Comparison of ENCODE assay signal across 27 cellular contexts in the genomic region with DNA sequence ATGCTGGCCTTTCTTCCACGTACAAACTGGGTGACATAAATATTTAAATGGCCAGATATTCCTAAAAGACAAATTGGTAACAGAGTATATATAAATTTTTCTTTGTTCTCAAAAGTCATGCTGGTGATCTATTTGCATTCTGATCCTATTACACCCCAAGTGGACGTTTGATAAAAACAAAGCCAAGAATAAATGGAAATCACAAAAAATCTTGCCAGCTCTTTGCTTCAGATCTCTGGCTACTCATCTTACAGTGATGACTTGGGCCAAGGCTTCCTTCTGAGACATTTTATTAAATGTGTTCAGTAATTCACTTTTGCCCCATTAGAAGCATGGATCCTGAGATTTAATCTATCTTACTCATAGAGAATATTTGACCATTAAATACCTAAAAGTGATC.
A peak's percentile ranks its signal among the peaks of the same experiment; 100 is the strongest.
DNase-seq lines count a peak whose midpoint lies in the region; ATAC-seq, FAIRE-seq and TF ChIP-seq lines count a peak whose summit lies in the region.
"Had no signal": no experiment of that assay in that cellular context is flagged by ENCODE, and none has a peak within 500 bp of the region (broad histone marks: within the 10 kb centered on the region; RNA-seq: fewer than 3 reads in every experiment).

No MANE protein-coding gene starts in this region.

- H2AFZ ChIP-seq in HepG2 (ENCODE audit: low read length) (no peak overlapping the region), parathyroid adenoma (peak overlapping the region; percentile 58)

- in situ Hi-C loops in HepG2 (cut with HindIII; ENCODE audit: extremely low pct_ligation_motif_present, low pct_unique_long_range_greater_than_20kb), result no loop called here

- ATAC-seq in HepG2 (no peak), right lobe of liver (no peak)
- ATAC-seq: activated T-helper 17 cell treated with anti-CD3 and anti-CD28 coated beads, Interleukin-2, amount 50 U/mL, for 72 hours; effector memory CD8-positive, alpha-beta T cell had no signal

- TSS peak; percentile 72 for BruUV-seq in HepG2 (replicated peaks; lab: Mats Ljungman, UMichigan)

- H3K4me1 ChIP-seq in HepG2 (ENCODE audit: insufficient read depth, low read length) (peaks cover 78% of the 10 kb centered on the region), right lobe of liver (peaks cover 0 to 35% (median 7%) of the 10 kb centered on the region in 4 donors), parathyroid adenoma (peaks cover 31% of the 10 kb centered on the region)
- H3K4me1 ChIP-seq: prostate gland had no signal

- TF ChIP-seq EP300 in HepG2 (IDR thresholded peaks at IDR 0.05; ENCODE audit: low read depth in 2 of 2, low read length in 2 of 2) (no peak), HepG2 (CRISPR knock-in tag; IDR thresholded peaks at IDR 0.05; ENCODE audit: borderline replicate concordance) (no peak)

- H3K27me3 ChIP-seq in HepG2 (ENCODE audit: control insufficient read depth in 1 of 2, insufficient read depth in 2 of 2, low read length in 2 of 2) (no peaks in the 10 kb centered on the region), right lobe of liver (no peaks in the 10 kb centered on the region), parathyroid adenoma (ENCODE audit: control insufficient read depth, insufficient read depth, low read length) (no peaks in the 10 kb centered on the region), dorsolateral prefrontal cortex (no peaks in the 10 kb centered on the region)
- H3K27me3 ChIP-seq: sigmoid colon, upper lobe of right lung had no signal

- no peaks in the 10 kb centered on the region for H4K20me1 ChIP-seq in HepG2 (ENCODE audit: insufficient read depth, low read length)

- peak overlapping the region; percentile 62 for H3K4me2 ChIP-seq in HepG2 (ENCODE audit: low read depth, low read length)
- no peak overlapping the region for H3K4me2 ChIP-seq in parathyroid adenoma (ENCODE audit: low read length)

- H3K4me3 ChIP-seq in HepG2 (replicated peaks in 1 of 3; ENCODE audit: insufficient read depth in 1 of 3, low read depth in 2 of 3, low read length in 3 of 3), result peak overlapping the region in 1 of 3 experiments; percentile 41; a peak in 1 of 6 replicates
- no peak overlapping the region for H3K4me3 ChIP-seq in right lobe of liver
- peak overlapping the region; percentile 15 for H3K4me3 ChIP-seq in parathyroid adenoma (ENCODE audit: low read depth, low read length)
- H3K4me3 ChIP-seq in dorsolateral prefrontal cortex, result no peak overlapping the region
- H3K4me3 ChIP-seq: prostate gland, sigmoid colon, SJCRH30, upper lobe of right lung had no signal

- CTCF ChIA-PET in HepG2 (lab: Yijun Ruan, JAX; ENCODE audit: low intra/inter-chr PET ratio, low total read pairs), result no interaction called here

- intact Hi-C loops in HepG2 (cut with micrococcal nuclease; ENCODE audit: unreplicated experiment), result loop anchor here (2.0 to 5.0 kb wide), 5 partner anchors 46 to 524 kb away; no protein-coding TSS in a partner anchor
- intact Hi-C loops in right lobe of liver (cut with DNase I), result no loop called here
- intact Hi-C loops in dorsolateral prefrontal cortex (cut with DNase I), result no loop called here

- no peaks in the 10 kb centered on the region for H3K36me3 ChIP-seq in HepG2 (replicated peaks in 1 of 2; ENCODE audit: control insufficient read depth in 1 of 2, insufficient read depth in 2 of 2, low read length in 2 of 2)
- no peaks in the 10 kb centered on the region for H3K36me3 ChIP-seq in right lobe of liver
- H3K36me3 ChIP-seq in parathyroid adenoma (ENCODE audit: control insufficient read depth, insufficient read depth, low read length), result no peaks in the 10 kb centered on the region
- H3K36me3 ChIP-seq: prostate gland, sigmoid colon, SJCRH30, upper lobe of right lung had no signal

- 0 out of 2 replicates have a peak, but pooled peaks cover 4% of the 10 kb centered on the region for H3K9me3 ChIP-seq in HepG2 (ENCODE audit: low read length)
- H3K9me3 ChIP-seq in right lobe of liver, result no peaks in the 10 kb centered on the region
- no peaks in the 10 kb centered on the region for H3K9me3 ChIP-seq in parathyroid adenoma (ENCODE audit: control insufficient read depth, low read length)
- H3K9me3 ChIP-seq: prostate gland, sigmoid colon, SJCRH30, upper lobe of right lung had no signal

- no peak for FAIRE-seq in HepG2 (lab: Jason Lieb, UNC)
- FAIRE-seq: bronchial epithelial cell, colon, RCC 7860 had no signal

- no peaks in the 10 kb centered on the region for H3K79me2 ChIP-seq in HepG2 (ENCODE audit: insufficient read depth, low read length)
- no peaks in the 10 kb centered on the region for H3K79me2 ChIP-seq in parathyroid adenoma

- DNase-seq in HepG2 (ENCODE audit: low spot score) (no peak), right lobe of liver (no peak), fibroblast of peridontal ligament (ENCODE audit: extremely low read depth) (peak; percentile 3), NCI-H2171 (lab: John Stamatoyannopoulos, UW) (no peak), dorsolateral prefrontal cortex (no peak), SIG-M5 (lab: John Stamatoyannopoulos, UW) (no peak), H4 (ENCODE audit: low spot score) (no peak)
- DNase-seq: 8988T; activated CD4-positive, alpha-beta T cell treated with anti-CD3 and anti-CD28 coated beads for 36 hours; amygdala; DMS79 treated with DMSO at 0.1 percent for 48 hours; effector memory CD8-positive, alpha-beta T cell; GDM1; NCI-H1436; NCI-H2081; sigmoid colon; SJCRH30; stimulated activated CD4-positive, alpha-beta T cell treated with anti-CD3 and anti-CD28 coated beads, Interleukin-4, amount 100 ng/mL, for 24 hours; SW 1271; T-helper 9 cell; upper lobe of right lung had no signal

- POLR2A ChIA-PET in HepG2 (lab: Yijun Ruan, JAX), result interaction anchor here (0.9 to 4.9 kb wide), 4 partner anchors 20 to 445 kb away, joined by 3 to 69 read pairs (median 14); a partner anchor contains a TSS

- no peak for TF ChIP-seq POLR2A in HepG2 (IDR thresholded peaks at IDR 0.05; ENCODE audit: insufficient read depth in 1 of 2, low read depth in 2 of 2, low read length in 2 of 2)
- no peak for TF ChIP-seq POLR2A in right lobe of liver (IDR thresholded peaks at IDR 0.05)

- TF ChIP-seq CTCF in HepG2 (CRISPR knock-in tag; IDR thresholded peaks at IDR 0.05) (no peak), right lobe of liver (IDR thresholded peaks at IDR 0.05) (no peak), parathyroid adenoma (IDR thresholded peaks at IDR 0.05) (no peak), dorsolateral prefrontal cortex (IDR thresholded peaks at IDR 0.05 in 54 of 56, conservative IDR thresholded peaks at IDR 0.05 in 2 of 56; ENCODE audit: low read depth in 1 of 56, partially characterized antibody in 56 of 56) (no peak)

- H3K27ac ChIP-seq in HepG2 (ENCODE audit: extremely low read length, insufficient read depth, low read length) (peak overlapping the region; percentile 92), right lobe of liver (peak overlapping the region in 1 of 3 donors; percentile 63), parathyroid adenoma (peak overlapping the region; percentile 89), dorsolateral prefrontal cortex (no peak overlapping the region)
- H3K27ac ChIP-seq: prostate gland, SJCRH30, upper lobe of right lung had no signal

- 3% methylated on average over 2 of the region's 2 CpGs for WGBS in HepG2 (ENCODE audit: low lambda C conversion rate)
- WGBS in right lobe of liver (ENCODE audit: insufficient coverage, low coverage, low lambda C conversion rate, missing lambda C conversion rate), result 47% methylated on average over 2 of the region's 2 CpGs

- peak overlapping the region; percentile 57 for H3K9ac ChIP-seq in HepG2 (ENCODE audit: insufficient read depth, low read depth, low read length)
- H3K9ac ChIP-seq in parathyroid adenoma, result no peak overlapping the region

- no peak for TF ChIP-seq RAD21 in HepG2 (CRISPR knock-in tag; IDR thresholded peaks at IDR 0.05)

TF ChIP-seq in HepG2, 621 proteins besides CTCF, POLR2A, EP300 and RAD21 (continues in another document):
- no peak for TF ChIP-seq ZNF670 (CRISPR knock-in tag; IDR thresholded peaks at IDR 0.05; ENCODE audit: borderline replicate concordance)
- no peak for TF ChIP-seq ZFP36L2 (CRISPR knock-in tag; IDR thresholded peaks at IDR 0.05)
- TF ChIP-seq RBM39 (IDR thresholded peaks at IDR 0.05; ENCODE audit: low read depth, low read length, poor library complexity, severe bottlenecking), result no peak
- no peak for TF ChIP-seq ARHGAP35 (CRISPR knock-in tag; IDR thresholded peaks at IDR 0.05; ENCODE audit: borderline replicate concordance)
- TF ChIP-seq DR1 (CRISPR knock-in tag; IDR thresholded peaks at IDR 0.05), result no peak
- TF ChIP-seq, protein P1, sequence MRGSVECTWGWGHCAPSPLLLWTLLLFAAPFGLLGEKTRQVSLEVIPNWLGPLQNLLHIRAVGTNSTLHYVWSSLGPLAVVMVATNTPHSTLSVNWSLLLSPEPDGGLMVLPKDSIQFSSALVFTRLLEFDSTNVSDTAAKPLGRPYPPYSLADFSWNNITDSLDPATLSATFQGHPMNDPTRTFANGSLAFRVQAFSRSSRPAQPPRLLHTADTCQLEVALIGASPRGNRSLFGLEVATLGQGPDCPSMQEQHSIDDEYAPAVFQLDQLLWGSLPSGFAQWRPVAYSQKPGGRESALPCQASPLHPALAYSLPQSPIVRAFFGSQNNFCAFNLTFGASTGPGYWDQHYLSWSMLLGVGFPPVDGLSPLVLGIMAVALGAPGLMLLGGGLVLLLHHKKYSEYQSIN (CRISPR knock-in tag; IDR thresholded peaks at IDR 0.05; ENCODE audit: borderline replicate concordance), result no peak
- TF ChIP-seq NFIB (CRISPR knock-in tag; IDR thresholded peaks at IDR 0.05; ENCODE audit: borderline replicate concordance), result no peak
- TF ChIP-seq ZNF337 (CRISPR knock-in tag; IDR thresholded peaks at IDR 0.05; ENCODE audit: borderline replicate concordance, low read depth), result no peak
- TF ChIP-seq, protein P2, sequence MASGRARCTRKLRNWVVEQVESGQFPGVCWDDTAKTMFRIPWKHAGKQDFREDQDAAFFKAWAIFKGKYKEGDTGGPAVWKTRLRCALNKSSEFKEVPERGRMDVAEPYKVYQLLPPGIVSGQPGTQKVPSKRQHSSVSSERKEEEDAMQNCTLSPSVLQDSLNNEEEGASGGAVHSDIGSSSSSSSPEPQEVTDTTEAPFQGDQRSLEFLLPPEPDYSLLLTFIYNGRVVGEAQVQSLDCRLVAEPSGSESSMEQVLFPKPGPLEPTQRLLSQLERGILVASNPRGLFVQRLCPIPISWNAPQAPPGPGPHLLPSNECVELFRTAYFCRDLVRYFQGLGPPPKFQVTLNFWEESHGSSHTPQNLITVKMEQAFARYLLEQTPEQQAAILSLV (CRISPR knock-in tag; IDR thresholded peaks at IDR 0.05; ENCODE audit: borderline replicate concordance), result no peak

Comparison
In these comparisons a context has a peak if more than half of its experiments do, and no peak if none do; other contexts are left out.
1. H3K27ac ChIP-seq: peak in HepG2 (single experiment) and parathyroid adenoma (single experiment); none in dorsolateral prefrontal cortex (0 of 59).